ENCODE assay signal across 1 cellular context in genomic region chr1:12460911-12461621, GRCh38.
TF ChIP-seq lines count a peak whose summit lies in the region.

No MANE protein-coding gene starts in this region.

TF ChIP-seq in K562, 482 proteins besides CTCF, POLR2A, EP300 and RAD21 (continued from another document):
- TF ChIP-seq BRF2 (IDR thresholded peaks at IDR 0.05; ENCODE audit: borderline replicate concordance, insufficient read depth, insufficient read length) (no peak), ZNF551 (CRISPR knock-in tag; IDR thresholded peaks at IDR 0.05) (no peak), PPARD (CRISPR knock-in tag; IDR thresholded peaks at IDR 0.05) (no peak), SMARCA5 (IDR thresholded peaks at IDR 0.05) (no peak), STAG1 (CRISPR knock-in tag; IDR thresholded peaks at IDR 0.05; ENCODE audit: borderline replicate concordance) (no peak), FIP1L1 (IDR thresholded peaks at IDR 0.05; ENCODE audit: low read depth, low read length, poor library complexity, severe bottlenecking) (no peak), MEIS2 (IDR thresholded peaks at IDR 0.05; ENCODE audit: partially characterized antibody) (no peak), OTX1 (CRISPR knock-in tag; IDR thresholded peaks at IDR 0.05) (no peak), RNF2 (IDR thresholded peaks at IDR 0.05) (peak; percentile 60; the same call in 1 of the 2 replicates), HNRNPH1 (optimal IDR thresholded peaks at IDR 0.05; ENCODE audit: low read depth, low read length) (no peak), ZNF707 (CRISPR knock-in tag; conservative IDR thresholded peaks at IDR 0.05) (no peak), ZNF184 (CRISPR knock-in tag; IDR thresholded peaks at IDR 0.05) (no peak), SAFB (IDR thresholded peaks at IDR 0.05; ENCODE audit: borderline replicate concordance, low read depth, low read length) (no peak), PREB (CRISPR knock-in tag; IDR thresholded peaks at IDR 0.05) (no peak), BCLAF1 (IDR thresholded peaks at IDR 0.05; ENCODE audit: borderline replicate concordance in 1 of 2, control insufficient read depth in 1 of 2, low read depth in 2 of 2, low read length in 1 of 2) (no peak), ZNF592 (IDR thresholded peaks at IDR 0.05) (peak; percentile 84; the same call in 1 of the 2 replicates), MTA1 (IDR thresholded peaks at IDR 0.05; ENCODE audit: borderline replicate concordance) (no peak), PML (IDR thresholded peaks at IDR 0.05; ENCODE audit: low read length) (peak; percentile 46; the same call in 1 of the 2 replicates), NCOA4 (IDR thresholded peaks at IDR 0.05; ENCODE audit: partially characterized antibody) (no peak)
